In genomic region chr15:56249080-56249479, GRCh38 we compare ENCODE assay signal across 10 cellular contexts. TPM values are rescaled to one million over a fixed set of nuclear protein-coding genes. Genes with fewer than 3 reads are reported as not detected.
DNase-seq lines count a peak whose midpoint lies in the region; ATAC-seq and TF ChIP-seq lines count a peak whose summit lies in the region.
"Had no signal": no experiment of that assay in that cellular context is flagged by ENCODE, and none has a peak within 500 bp of the region (broad histone marks: within the 10 kb centered on the region; RNA-seq: fewer than 3 reads in every experiment).

No MANE protein-coding gene starts in this region.

- no peak overlapping the region for H3K4me3 ChIP-seq in breast epithelium
- no peak overlapping the region for H3K4me3 ChIP-seq in transverse colon

- H3K36me3 Mint-ChIP-seq in MCF 10A (ENCODE audit: insufficient read depth, unreplicated experiment): no peaks in the 10 kb centered on the region

- H3K4me1 ChIP-seq in breast epithelium (no peaks in the 10 kb centered on the region), transverse colon (peaks cover 5 to 37% (median 14%) of the 10 kb centered on the region in 4 donors)

- in situ Hi-C loops in transverse colon (cut with MboI; ENCODE audit: low pct_ligation_motif_present in 1 of 4, low pct_unique_long_range_greater_than_20kb in 1 of 4, low sequenced_read_pairs in 3 of 4): loop anchor here in 1 of 4 donors (10.0 kb wide), 1 partner anchor 176 kb away; no protein-coding TSS in a partner anchor

- TF ChIP-seq EP300 in transverse colon (IDR thresholded peaks at IDR 0.05; ENCODE audit: low read depth): no peak

- H3K27me3 ChIP-seq in breast epithelium (no peaks in the 10 kb centered on the region), transverse colon (no peaks in the 10 kb centered on the region)

- H3K27me3 Mint-ChIP-seq in MCF 10A (ENCODE audit: insufficient read depth, unreplicated experiment): no peaks in the 10 kb centered on the region

- H3K36me3 ChIP-seq in breast epithelium (no peaks in the 10 kb centered on the region), transverse colon (no peaks in the 10 kb centered on the region)

- peak; percentile 78 for DNase-seq in MCF 10A (ENCODE audit: unreplicated experiment)
- DNase-seq in breast epithelium (ENCODE audit: low spot score in 2 of 2): no peak
- peak; percentile 59 for DNase-seq in NCI-H524 treated with DMSO at 0.1 percent for 48 hours (lab: John Stamatoyannopoulos, UW)
- peak; percentile 66 for DNase-seq in dermis blood vessel endothelial cell
- DNase-seq in transverse colon: peak; percentile 13
- no peak for DNase-seq in activated naive CD4-positive, alpha-beta T cell treated with anti-CD3 and anti-CD28 coated beads, Interleukin-2, amount 50 U/mL, for 16 hours

- TF ChIP-seq CTCF in MCF 10A (IDR thresholded peaks at IDR 0.05; ENCODE audit: unreplicated experiment) (peak; percentile 34), breast epithelium (IDR thresholded peaks at IDR 0.05) (peak in 1 of 3 donors; percentile 34), transverse colon (IDR thresholded peaks at IDR 0.05) (peak in 3 of 5 experiments; percentile 11 to 33 (median 32))

- H3K9me3 ChIP-seq in breast epithelium (no peaks in the 10 kb centered on the region), transverse colon (no peaks in the 10 kb centered on the region)

- TF ChIP-seq POLR2A in breast epithelium (IDR thresholded peaks at IDR 0.05) (no peak), transverse colon (IDR thresholded peaks at IDR 0.05) (no peak)

- no peak overlapping the region for H3K27ac Mint-ChIP-seq in MCF 10A (ENCODE audit: low read depth, unreplicated experiment)
- H3K27ac Mint-ChIP-seq: stimulated activated naive CD8-positive, alpha-beta T cell treated with anti-CD3 and anti-CD28 coated beads, Interleukin-15, Interleukin-2, amounts not matched to agents 100 ng/mL and 50 ng/mL, for 24 hours; T-helper 1 cell treated with Interleukin-12 subunit alpha and Interleukin-12 subunit beta and Interleukin-4 antibody, amounts not matched to agents 30 μg/mL and 1 μg/mL, for 36 hours had no signal

- POLR2A ChIA-PET in MCF 10A (lab: Yijun Ruan, JAX): interaction anchor here (0.9 to 3.4 kb wide), 6 partner anchors 94 to 179 kb away, joined by 3 to 12 read pairs (median 4); no protein-coding TSS in a partner anchor

- intact Hi-C loops in MCF 10A (cut with micrococcal nuclease) (loop anchor here (1.0 to 5.0 kb wide), 3 partner anchors 78 to 352 kb away; no protein-coding TSS in a partner anchor), breast epithelium (cut with DNase I; ENCODE audit: low total_unique reads) (no loop called here), transverse colon (cut with DNase I; ENCODE audit: low total_unique reads) (no loop called here)

- no peak overlapping the region for H3K4me3 Mint-ChIP-seq in MCF 10A (ENCODE audit: unreplicated experiment)
- H3K4me3 Mint-ChIP-seq: stimulated activated naive CD8-positive, alpha-beta T cell treated with anti-CD3 and anti-CD28 coated beads, Interleukin-15, Interleukin-2, amounts not matched to agents 100 ng/mL and 50 ng/mL, for 24 hours; T-helper 1 cell treated with Interleukin-12 subunit alpha and Interleukin-12 subunit beta and Interleukin-4 antibody, amounts not matched to agents 30 μg/mL and 1 μg/mL, for 36 hours had no signal

- H3K27ac ChIP-seq in breast epithelium: no peak overlapping the region
- peak overlapping the region in 2 of 4 donors; percentile 8 to 10 for H3K27ac ChIP-seq in transverse colon

- no peaks in the 10 kb centered on the region for H3K9me3 Mint-ChIP-seq in MCF 10A (ENCODE audit: unreplicated experiment)
- H3K9me3 Mint-ChIP-seq: stimulated activated naive CD8-positive, alpha-beta T cell treated with anti-CD3 and anti-CD28 coated beads, Interleukin-15, Interleukin-2, amounts not matched to agents 100 ng/mL and 50 ng/mL, for 24 hours; T-helper 1 cell treated with Interleukin-12 subunit alpha and Interleukin-12 subunit beta and Interleukin-4 antibody, amounts not matched to agents 30 μg/mL and 1 μg/mL, for 36 hours had no signal

- no TSS peak for BruUV-seq in MCF 10A (replicated peaks; lab: Mats Ljungman, UMichigan)

- ATAC-seq in GM21723 (IDR thresholded peaks at IDR 0.05; ENCODE audit: unreplicated experiment) (no peak), HG03139 (IDR thresholded peaks at IDR 0.05; ENCODE audit: unreplicated experiment) (no peak)

- H3K4me1 Mint-ChIP-seq in MCF 10A (ENCODE audit: insufficient read depth, unreplicated experiment): peaks cover 14% of the 10 kb centered on the region

- CTCF ChIA-PET in MCF 10A (lab: Yijun Ruan, JAX): interaction anchor here (0.6 to 7.7 kb wide), 32 partner anchors 10 to 488 kb away, joined by 3 to 166 read pairs (median 4); partner anchors contain the start of gene TEX9

RNA-seq across cellular contexts. Expression of gene RFX7, which starts 5.4 kb away (rescaled TPM):
- total RNA-seq in MCF 10A (2022) (23.8 and 29.8 TPM in 2 replicates), breast epithelium (10 to 100 TPM in 2 of 3 donors, 1 to 10 TPM in 1; 8.3 to 14.8 (median 10.8) TPM), dermis blood vessel endothelial cell (4.4 and 8.5 TPM in 2 replicates), transverse colon (10 to 100 TPM in 3 of 4 donors, 1 to 10 TPM in 1; 8.7 to 51.5 (median 12.9) TPM)

Comparison
In these comparisons a context has a peak if more than half of its experiments do, and no peak if none do; other contexts are left out.
1. DNase-seq: peak in MCF 10A (single experiment), NCI-H524 treated with DMSO at 0.1 percent for 48 hours (single experiment), dermis blood vessel endothelial cell (single experiment) and transverse colon (single experiment); none in breast epithelium (0 of 2) and activated naive CD4-positive, alpha-beta T cell treated with anti-CD3 and anti-CD28 coated beads, Interleukin-2, amount 50 U/mL, for 16 hours (single experiment).